Comparison of ENCODE assay signal across 7 cellular contexts in the genomic region with DNA sequence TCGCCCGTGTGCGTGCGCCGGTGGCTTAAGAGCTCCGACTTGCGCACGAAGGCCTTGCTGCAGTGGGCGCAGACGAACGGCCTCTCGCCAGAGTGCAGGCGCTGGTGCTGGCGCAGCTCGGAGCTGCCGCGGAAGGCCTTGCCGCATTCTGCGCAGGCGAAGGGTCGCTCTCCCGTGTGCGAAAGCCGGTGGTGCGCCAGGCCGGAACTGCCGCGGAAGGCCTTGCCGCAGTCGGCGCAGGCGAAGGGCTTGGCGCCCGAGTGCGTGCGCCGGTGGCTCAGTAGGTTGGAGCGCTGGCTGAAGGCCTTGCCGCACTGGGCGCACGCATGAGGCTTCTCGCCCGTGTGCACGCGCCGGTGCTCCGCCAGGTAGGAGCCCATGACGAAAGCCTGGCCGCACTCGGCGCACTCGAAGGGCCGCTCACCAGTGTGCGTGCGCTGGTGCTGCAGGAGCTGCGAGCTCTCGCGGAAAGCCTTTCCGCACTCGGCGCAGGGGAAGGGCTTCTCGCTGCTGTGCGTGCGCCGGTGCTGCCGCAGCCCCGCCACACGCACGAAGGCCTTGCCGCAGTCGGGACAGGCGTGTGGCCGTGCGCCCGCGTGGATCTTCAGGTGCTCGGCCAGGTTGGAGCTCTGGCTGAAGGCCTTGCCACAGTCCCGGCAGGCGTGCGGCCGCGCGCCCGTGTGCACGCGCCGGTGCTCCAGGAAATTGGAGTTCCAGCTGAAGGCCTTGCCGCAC. TPM values are rescaled to one million over a fixed set of nuclear protein-coding genes. Genes with fewer than 3 reads are reported as not detected.
DNase-seq lines count a peak whose midpoint lies in the region; ATAC-seq and TF ChIP-seq lines count a peak whose summit lies in the region.
"Had no signal": no experiment of that assay in that cellular context is flagged by ENCODE, and none has a peak within 500 bp of the region (broad histone marks: within the 10 kb centered on the region; RNA-seq: fewer than 3 reads in every experiment).

No MANE protein-coding gene starts in this region.

- H3K36me3 ChIP-seq in breast epithelium (no peaks in the 10 kb centered on the region), MG63 (peaks cover 6% of the 10 kb centered on the region)
- H3K36me3 ChIP-seq: prostate gland had no signal

- no peak for TF ChIP-seq POLR2A in breast epithelium (IDR thresholded peaks at IDR 0.05)

- H3K27ac ChIP-seq in breast epithelium, result no peak overlapping the region
- H3K27ac ChIP-seq in right cardiac atrium (ENCODE audit: low read length), result no peak overlapping the region
- H3K27ac ChIP-seq: prostate gland had no signal

- no peak overlapping the region for H3K27ac Mint-ChIP-seq in MCF 10A (ENCODE audit: low read depth, unreplicated experiment)

- no peak for DNase-seq in breast epithelium (ENCODE audit: low spot score in 2 of 2)
- DNase-seq in MCF 10A (ENCODE audit: unreplicated experiment), result no peak
- peak in 2 of 3 donors; percentile 65 to 75 for DNase-seq in right cardiac atrium
- no peak for DNase-seq in MG63

- intact Hi-C loops in breast epithelium (cut with DNase I; ENCODE audit: low total_unique reads), result no loop called here
- intact Hi-C loops in MCF 10A (cut with micrococcal nuclease), result no loop called here
- intact Hi-C loops in right cardiac atrium (cut with DNase I), result no loop called here

- CTCF ChIA-PET in MCF 10A (lab: Yijun Ruan, JAX), result no interaction called here

- H3K4me3 ChIP-seq in breast epithelium (peak overlapping the region; percentile 20 to 61 (median 42)), right cardiac atrium (ENCODE audit: low read length) (peak overlapping the region; percentile 45), MG63 (no peak overlapping the region)
- H3K4me3 ChIP-seq: prostate gland had no signal

- no TSS peak for BruUV-seq in MCF 10A (replicated peaks; lab: Mats Ljungman, UMichigan)

- TF ChIP-seq CTCF in breast epithelium (IDR thresholded peaks at IDR 0.05) (no peak), MCF 10A (IDR thresholded peaks at IDR 0.05; ENCODE audit: unreplicated experiment) (no peak)

- peaks cover 17% of the 10 kb centered on the region for H3K36me3 Mint-ChIP-seq in MCF 10A (ENCODE audit: insufficient read depth, unreplicated experiment)

- ATAC-seq in right cardiac atrium, result peak; percentile 33 to 44
- no peak for ATAC-seq in GM21786 (IDR thresholded peaks at IDR 0.05; ENCODE audit: unreplicated experiment)
- no peak for ATAC-seq in GM18907 (IDR thresholded peaks at IDR 0.05; ENCODE audit: unreplicated experiment)

- H3K27me3 ChIP-seq in breast epithelium (no peaks in the 10 kb centered on the region), right cardiac atrium (ENCODE audit: control insufficient read depth, insufficient read depth) (no peaks in the 10 kb centered on the region), MG63 (no peaks in the 10 kb centered on the region)

- H3K9me3 Mint-ChIP-seq in MCF 10A (ENCODE audit: unreplicated experiment), result no peaks in the 10 kb centered on the region

- WGBS in right cardiac atrium, result 2% methylated on average over 88 of the region's 88 CpGs

- H3K27me3 Mint-ChIP-seq in MCF 10A (ENCODE audit: insufficient read depth, unreplicated experiment), result no peaks in the 10 kb centered on the region

- no peak overlapping the region for H3K4me3 Mint-ChIP-seq in MCF 10A (ENCODE audit: unreplicated experiment)

- H3K4me1 ChIP-seq in breast epithelium, result no peaks in the 10 kb centered on the region
- H3K4me1 ChIP-seq in right cardiac atrium (ENCODE audit: control insufficient read depth, insufficient read depth, low read length), result peaks cover 7% of the 10 kb centered on the region
- H3K4me1 ChIP-seq: prostate gland had no signal

- POLR2A ChIA-PET in MCF 10A (lab: Yijun Ruan, JAX), result no interaction called here

- H3K4me1 Mint-ChIP-seq in MCF 10A (ENCODE audit: insufficient read depth, unreplicated experiment), result no peaks in the 10 kb centered on the region

- H3K9me3 ChIP-seq in breast epithelium (no peaks in the 10 kb centered on the region), right cardiac atrium (ENCODE audit: control insufficient read depth, low read length) (no peaks in the 10 kb centered on the region), MG63 (no peaks in the 10 kb centered on the region)
- H3K9me3 ChIP-seq: prostate gland had no signal

RNA-seq across cellular contexts. Expression of a gene that starts 3.1 kb away (rescaled TPM):
- total RNA-seq in breast epithelium, result 10 to 100 TPM; 40.6 to 42.7 (median 42.6) TPM
- 6.4 and 7.0 TPM in 2 replicates for total RNA-seq in MCF 10A (2022)
- total RNA-seq in right cardiac atrium, result 10 to 100 TPM; 21.0 to 36.0 (median 28.6) TPM
- 32.6 TPM for polyA plus RNA-seq in right cardiac atrium
- total RNA-seq in MG63 (2014; rRNA removed; shearing (Covaris generic); ENCODE audit: low replicate concordance), result 29.0 TPM in 1 of 2 replicates, not detected in the other

RNA-seq across cellular contexts. Expression of a gene that starts 6.1 kb away (rescaled TPM):
- 1 to 10 TPM in 2 of 3 donors, under 1 TPM in 1; 0.80 to 5.3 (median 3.6) TPM for total RNA-seq in breast epithelium
- total RNA-seq in MCF 10A (2022), result 3.2 and 3.9 TPM in 2 replicates
- 1 to 10 TPM in 1 of 4 donors, under 1 TPM in 3; 0.33 to 1.1 (median 0.47) TPM for total RNA-seq in right cardiac atrium
- polyA plus RNA-seq in right cardiac atrium, result 0.27 TPM
- total RNA-seq in MG63 (2014; rRNA removed; shearing (Covaris generic); ENCODE audit: low replicate concordance), result 3.0 and 3.2 TPM in 2 replicates

RNA-seq across cellular contexts. Expression of a gene that starts 24.4 kb away (rescaled TPM):
- total RNA-seq in breast epithelium, result 1 to 10 TPM; 1.3 to 6.6 (median 2.3) TPM
- 1.5 and 1.7 TPM in 2 replicates for total RNA-seq in MCF 10A (2022)
- total RNA-seq in right cardiac atrium, result under 1 TPM; 0.33 to 0.82 (median 0.55) TPM
- 0.52 TPM for polyA plus RNA-seq in right cardiac atrium
- 1.4 and 4.0 TPM in 2 replicates for total RNA-seq in MG63 (2014; rRNA removed; shearing (Covaris generic); ENCODE audit: low replicate concordance)

RNA-seq across cellular contexts. Expression of a gene that starts 29.6 kb away (rescaled TPM):
- total RNA-seq in breast epithelium (1 to 10 TPM; 2.6 to 3.8 (median 3.6) TPM), MCF 10A (2022) (3.8 and 4.7 TPM in 2 replicates), right cardiac atrium (1 to 10 TPM; 1.4 to 2.1 (median 1.9) TPM)
- 0.79 TPM for polyA plus RNA-seq in right cardiac atrium
- 0.12 and 2.5 TPM in 2 replicates for total RNA-seq in MG63 (2014; rRNA removed; shearing (Covaris generic); ENCODE audit: low replicate concordance)

RNA-seq across cellular contexts. Expression of a gene that starts 30.7 kb away (rescaled TPM):
- total RNA-seq in breast epithelium (1,000 to 10,000 TPM; 1,794 to 2,659 (median 2,022) TPM), MCF 10A (2022) (1,779 and 1,872 TPM in 2 replicates), right cardiac atrium (100 to 1,000 TPM; 513 to 681 (median 600) TPM)
- polyA plus RNA-seq in right cardiac atrium, result 566 TPM
- 3,455 and 3,636 TPM in 2 replicates for total RNA-seq in MG63 (2014; rRNA removed; shearing (Covaris generic); ENCODE audit: low replicate concordance)

Comparison
In these comparisons a context has a peak if more than half of its experiments do, and no peak if none do; other contexts are left out.
1. DNase-seq: peak in right cardiac atrium (2 of 3); none in breast epithelium (0 of 2), MCF 10A (single experiment) and MG63 (single experiment).
2. ATAC-seq: peak in right cardiac atrium (2 of 2); none in GM21786 (single experiment) and GM18907 (single experiment).